In the genomic region with DNA sequence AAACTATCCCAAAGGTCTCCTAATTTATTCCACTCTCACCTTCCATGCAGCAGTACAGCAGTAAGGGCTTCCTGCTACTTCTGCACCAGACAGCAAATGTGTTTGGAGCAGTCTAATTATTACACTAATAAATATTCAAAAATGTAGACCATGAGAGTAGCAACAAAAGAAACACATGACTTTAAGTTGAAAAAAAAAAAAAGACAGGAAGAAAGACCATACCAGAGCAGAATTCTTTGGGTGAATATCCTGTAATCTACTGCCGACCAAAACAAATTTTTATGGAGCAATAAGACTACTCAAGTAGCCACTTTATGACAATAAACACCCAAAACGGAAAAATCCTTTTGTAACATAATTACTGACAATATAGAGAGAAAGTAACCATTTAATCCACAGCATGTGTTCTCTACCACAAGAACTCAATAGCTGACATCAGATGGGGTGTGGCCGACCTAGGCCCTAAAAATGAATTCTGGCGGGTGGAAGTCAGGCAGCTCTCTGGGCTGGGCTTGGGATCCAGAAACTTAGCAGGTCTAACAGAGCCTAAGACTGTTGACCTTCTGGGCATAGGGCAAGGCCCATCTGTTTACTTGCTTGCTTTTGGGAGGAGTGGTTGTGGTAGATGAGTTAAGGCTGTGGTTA, we compare ENCODE assay signal across 1 cellular context.
TF ChIP-seq lines count a peak whose summit lies in the region.

No MANE protein-coding gene starts in this region.

TF ChIP-seq in GM23338, 12 proteins besides CTCF, POLR2A, EP300 and RAD21 (continued from another document):
- TF ChIP-seq, protein P1, sequence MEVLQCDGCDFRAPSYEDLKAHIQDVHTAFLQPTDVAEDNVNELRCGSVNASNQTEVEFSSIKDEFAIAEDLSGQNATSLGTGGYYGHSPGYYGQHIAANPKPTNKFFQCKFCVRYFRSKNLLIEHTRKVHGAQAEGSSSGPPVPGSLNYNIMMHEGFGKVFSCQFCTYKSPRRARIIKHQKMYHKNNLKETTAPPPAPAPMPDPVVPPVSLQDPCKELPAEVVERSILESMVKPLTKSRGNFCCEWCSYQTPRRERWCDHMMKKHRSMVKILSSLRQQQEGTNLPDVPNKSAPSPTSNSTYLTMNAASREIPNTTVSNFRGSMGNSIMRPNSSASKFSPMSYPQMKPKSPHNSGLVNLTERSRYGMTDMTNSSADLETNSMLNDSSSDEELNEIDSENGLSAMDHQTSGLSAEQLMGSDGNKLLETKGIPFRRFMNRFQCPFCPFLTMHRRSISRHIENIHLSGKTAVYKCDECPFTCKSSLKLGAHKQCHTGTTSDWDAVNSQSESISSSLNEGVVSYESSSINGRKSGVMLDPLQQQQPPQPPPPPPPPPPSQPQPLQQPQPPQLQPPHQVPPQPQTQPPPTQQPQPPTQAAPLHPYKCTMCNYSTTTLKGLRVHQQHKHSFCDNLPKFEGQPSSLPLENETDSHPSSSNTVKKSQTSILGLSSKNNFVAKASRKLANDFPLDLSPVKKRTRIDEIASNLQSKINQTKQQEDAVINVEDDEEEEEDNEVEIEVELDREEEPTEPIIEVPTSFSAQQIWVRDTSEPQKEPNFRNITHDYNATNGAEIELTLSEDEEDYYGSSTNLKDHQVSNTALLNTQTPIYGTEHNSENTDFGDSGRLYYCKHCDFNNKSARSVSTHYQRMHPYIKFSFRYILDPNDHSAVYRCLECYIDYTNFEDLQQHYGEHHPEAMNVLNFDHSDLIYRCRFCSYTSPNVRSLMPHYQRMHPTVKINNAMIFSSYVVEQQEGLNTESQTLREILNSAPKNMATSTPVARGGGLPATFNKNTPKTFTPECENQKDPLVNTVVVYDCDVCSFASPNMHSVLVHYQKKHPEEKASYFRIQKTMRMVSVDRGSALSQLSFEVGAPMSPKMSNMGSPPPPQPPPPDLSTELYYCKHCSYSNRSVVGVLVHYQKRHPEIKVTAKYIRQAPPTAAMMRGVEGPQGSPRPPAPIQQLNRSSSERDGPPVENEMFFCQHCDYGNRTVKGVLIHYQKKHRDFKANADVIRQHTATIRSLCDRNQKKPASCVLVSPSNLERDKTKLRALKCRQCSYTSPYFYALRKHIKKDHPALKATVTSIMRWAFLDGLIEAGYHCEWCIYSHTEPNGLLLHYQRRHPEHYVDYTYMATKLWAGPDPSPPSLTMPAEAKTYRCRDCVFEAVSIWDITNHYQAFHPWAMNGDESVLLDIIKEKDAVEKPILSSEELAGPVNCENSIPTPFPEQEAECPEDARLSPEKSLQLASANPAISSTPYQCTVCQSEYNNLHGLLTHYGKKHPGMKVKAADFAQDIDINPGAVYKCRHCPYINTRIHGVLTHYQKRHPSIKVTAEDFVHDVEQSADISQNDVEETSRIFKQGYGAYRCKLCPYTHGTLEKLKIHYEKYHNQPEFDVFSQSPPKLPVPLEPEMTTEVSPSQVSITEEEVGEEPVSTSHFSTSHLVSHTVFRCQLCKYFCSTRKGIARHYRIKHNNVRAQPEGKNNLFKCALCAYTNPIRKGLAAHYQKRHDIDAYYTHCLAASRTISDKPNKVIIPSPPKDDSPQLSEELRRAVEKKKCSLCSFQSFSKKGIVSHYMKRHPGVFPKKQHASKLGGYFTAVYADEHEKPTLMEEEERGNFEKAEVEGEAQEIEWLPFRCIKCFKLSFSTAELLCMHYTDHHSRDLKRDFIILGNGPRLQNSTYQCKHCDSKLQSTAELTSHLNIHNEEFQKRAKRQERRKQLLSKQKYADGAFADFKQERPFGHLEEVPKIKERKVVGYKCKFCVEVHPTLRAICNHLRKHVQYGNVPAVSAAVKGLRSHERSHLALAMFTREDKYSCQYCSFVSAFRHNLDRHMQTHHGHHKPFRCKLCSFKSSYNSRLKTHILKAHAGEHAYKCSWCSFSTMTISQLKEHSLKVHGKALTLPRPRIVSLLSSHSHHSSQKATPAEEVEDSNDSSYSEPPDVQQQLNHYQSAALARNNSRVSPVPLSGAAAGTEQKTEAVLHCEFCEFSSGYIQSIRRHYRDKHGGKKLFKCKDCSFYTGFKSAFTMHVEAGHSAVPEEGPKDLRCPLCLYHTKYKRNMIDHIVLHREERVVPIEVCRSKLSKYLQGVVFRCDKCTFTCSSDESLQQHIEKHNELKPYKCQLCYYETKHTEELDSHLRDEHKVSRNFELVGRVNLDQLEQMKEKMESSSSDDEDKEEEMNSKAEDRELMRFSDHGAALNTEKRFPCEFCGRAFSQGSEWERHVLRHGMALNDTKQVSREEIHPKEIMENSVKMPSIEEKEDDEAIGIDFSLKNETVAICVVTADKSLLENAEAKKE (CRISPR knock-in tag; IDR thresholded peaks at IDR 0.05) = no peak
- TF ChIP-seq STAT1 (IDR thresholded peaks at IDR 0.05; ENCODE audit: unreplicated experiment) (no peak), EZH2phosphoT487 (IDR thresholded peaks at IDR 0.05; ENCODE audit: unreplicated experiment) (no peak), NANOG (IDR thresholded peaks at IDR 0.05; ENCODE audit: borderline replicate concordance) (no peak), CREB1 (CRISPR knock-in tag; IDR thresholded peaks at IDR 0.05; ENCODE audit: low read depth) (no peak), ZNF331 (CRISPR knock-in tag; IDR thresholded peaks at IDR 0.05; ENCODE audit: low read depth) (no peak), POLR2AphosphoS5 (IDR thresholded peaks at IDR 0.05; ENCODE audit: low read depth) (no peak), EZH2 (IDR thresholded peaks at IDR 0.05; ENCODE audit: low read depth, unreplicated experiment) (no peak)
- TF ChIP-seq, protein P2, sequence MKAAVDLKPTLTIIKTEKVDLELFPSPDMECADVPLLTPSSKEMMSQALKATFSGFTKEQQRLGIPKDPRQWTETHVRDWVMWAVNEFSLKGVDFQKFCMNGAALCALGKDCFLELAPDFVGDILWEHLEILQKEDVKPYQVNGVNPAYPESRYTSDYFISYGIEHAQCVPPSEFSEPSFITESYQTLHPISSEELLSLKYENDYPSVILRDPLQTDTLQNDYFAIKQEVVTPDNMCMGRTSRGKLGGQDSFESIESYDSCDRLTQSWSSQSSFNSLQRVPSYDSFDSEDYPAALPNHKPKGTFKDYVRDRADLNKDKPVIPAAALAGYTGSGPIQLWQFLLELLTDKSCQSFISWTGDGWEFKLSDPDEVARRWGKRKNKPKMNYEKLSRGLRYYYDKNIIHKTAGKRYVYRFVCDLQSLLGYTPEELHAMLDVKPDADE (IDR thresholded peaks at IDR 0.05) = no peak
